In genomic region chr16:46748775-46749705, GRCh38 we compare ENCODE assay signal across 10 cellular contexts. TPM values are rescaled to one million over a fixed set of nuclear protein-coding genes. Genes with fewer than 3 reads are reported as not detected.
A peak's percentile ranks its signal among the peaks of the same experiment; 100 is the strongest.
DNase-seq lines count a peak whose midpoint lies in the region; ATAC-seq and TF ChIP-seq lines count a peak whose summit lies in the region.
"Had no signal": no experiment of that assay in that cellular context is flagged by ENCODE, and none has a peak within 500 bp of the region (broad histone marks: within the 10 kb centered on the region; RNA-seq: fewer than 3 reads in every experiment).

No MANE protein-coding gene starts in this region.

- no peaks in the 10 kb centered on the region for H3K27me3 Mint-ChIP-seq in mesothelial cell of epicardium (ENCODE audit: low read depth)
- H3K27me3 Mint-ChIP-seq in activated naive CD4-positive, alpha-beta T cell treated with anti-CD3 and anti-CD28 coated beads, Interleukin-2, amount 10 ng/mL, durations not matched to agents 7 days and 5 days: peaks cover 6% of the 10 kb centered on the region

- DNase-seq in NCI-H69 (lab: John Stamatoyannopoulos, UW) (peak; percentile 49), mesothelial cell of epicardium (ENCODE audit: low spot score in 2 of 2, unreplicated experiment in 2 of 2) (no peak), NK-92 (lab: John Stamatoyannopoulos, UW; ENCODE audit: unreplicated experiment) (no peak), foreskin fibroblast (no peak)
- DNase-seq in activated naive CD4-positive, alpha-beta T cell treated with anti-CD3 and anti-CD28 coated beads, Interleukin-2, amount 10 ng/mL, durations not matched to agents 7 days and 5 days: no peak
- DNase-seq: activated CD4-positive, alpha-beta T cell treated with anti-CD3 and anti-CD28 coated beads, Interleukin-2, amount 50 U/mL, for 4 hours had no signal

- peak overlapping the region; percentile 95 for H3K27ac Mint-ChIP-seq in mesothelial cell of epicardium
- no peak overlapping the region for H3K27ac Mint-ChIP-seq in activated naive CD4-positive, alpha-beta T cell treated with anti-CD3 and anti-CD28 coated beads, Interleukin-2, amount 10 ng/mL, durations not matched to agents 7 days and 5 days

- H3K4me1 Mint-ChIP-seq in mesothelial cell of epicardium: peaks cover 42% of the 10 kb centered on the region
- H3K4me1 Mint-ChIP-seq in activated naive CD4-positive, alpha-beta T cell treated with anti-CD3 and anti-CD28 coated beads, Interleukin-2, amount 10 ng/mL, durations not matched to agents 7 days and 5 days: no peaks in the 10 kb centered on the region

- CTCF ChIA-PET in activated naive CD4-positive, alpha-beta T cell treated with anti-CD3 and anti-CD28 coated beads, Interleukin-2, amount 10 ng/mL, durations not matched to agents 7 days and 5 days (lab: Charles Lee): no interaction called here

- peak; percentile 70 for ATAC-seq in GM18498 (IDR thresholded peaks at IDR 0.05; ENCODE audit: unreplicated experiment)
- peak; percentile 57 for ATAC-seq in HG02798 (IDR thresholded peaks at IDR 0.05; ENCODE audit: poor library complexity, unreplicated experiment)
- ATAC-seq in esophagus mucosa: no peak
- ATAC-seq: sciatic nerve had no signal

- no peaks in the 10 kb centered on the region for H3K9me3 Mint-ChIP-seq in mesothelial cell of epicardium
- no peaks in the 10 kb centered on the region for H3K9me3 Mint-ChIP-seq in activated naive CD4-positive, alpha-beta T cell treated with anti-CD3 and anti-CD28 coated beads, Interleukin-2, amount 10 ng/mL, durations not matched to agents 7 days and 5 days

- H3K4me3 ChIP-seq in foreskin fibroblast (ENCODE audit: low read depth in 1 of 2, low read length in 2 of 2): no peak overlapping the region

- H3K4me3 Mint-ChIP-seq in mesothelial cell of epicardium: no peak overlapping the region
- no peak overlapping the region for H3K4me3 Mint-ChIP-seq in activated naive CD4-positive, alpha-beta T cell treated with anti-CD3 and anti-CD28 coated beads, Interleukin-2, amount 10 ng/mL, durations not matched to agents 7 days and 5 days

- TF ChIP-seq CTCF in mesothelial cell of epicardium (IDR thresholded peaks at IDR 0.05; ENCODE audit: unreplicated experiment) (no peak), foreskin fibroblast (IDR thresholded peaks at IDR 0.05; ENCODE audit: low read depth, low read length) (no peak)

- no peaks in the 10 kb centered on the region for H3K36me3 Mint-ChIP-seq in mesothelial cell of epicardium
- no peaks in the 10 kb centered on the region for H3K36me3 Mint-ChIP-seq in activated naive CD4-positive, alpha-beta T cell treated with anti-CD3 and anti-CD28 coated beads, Interleukin-2, amount 10 ng/mL, durations not matched to agents 7 days and 5 days

RNA-seq across cellular contexts. Expression of gene MYLK3, which starts 0.9 kb away (rescaled TPM):
- 1.4 to 1.7 TPM (median 1.6 TPM) in 3 replicates for total RNA-seq in mesothelial cell of epicardium
- total RNA-seq in esophagus mucosa: 0.08 TPM

RNA-seq across cellular contexts. Expression of gene ORC6, which starts 59.6 kb away (rescaled TPM):
- total RNA-seq in mesothelial cell of epicardium (29.7 to 31.0 TPM (median 30.1 TPM) in 3 replicates), esophagus mucosa (7.2 TPM)
